Comparison of ENCODE assay signal across 14 cellular contexts in genomic region chr5:100270323-100270771, GRCh38.
A peak's percentile ranks its signal among the peaks of the same experiment; 100 is the strongest.
DNase-seq lines count a peak whose midpoint lies in the region; ATAC-seq, FAIRE-seq and TF ChIP-seq lines count a peak whose summit lies in the region.
"Had no signal": no experiment of that assay in that cellular context is flagged by ENCODE, and none has a peak within 500 bp of the region (broad histone marks: within the 10 kb centered on the region; RNA-seq: fewer than 3 reads in every experiment).

No MANE protein-coding gene starts in this region.

- FAIRE-seq in D721Med (lab: Jason Lieb, UNC) (peak; percentile 11), keratinocyte (lab: Jason Lieb, UNC) (no peak)

- H3K9ac ChIP-seq in keratinocyte (ENCODE audit: control insufficient read depth, extremely low read depth, insufficient read depth, low read length) = no peak overlapping the region

- H3K9me3 ChIP-seq in keratinocyte (ENCODE audit: control insufficient read depth, low read depth, low read length) = no peaks in the 10 kb centered on the region
- H3K9me3 ChIP-seq: gastrocnemius medialis, Peyer's patch, vagina had no signal

- no peaks in the 10 kb centered on the region for H3K9me3 Mint-ChIP-seq in osteocyte (ENCODE audit: unreplicated experiment)
- H3K9me3 Mint-ChIP-seq in stimulated activated memory B cell treated with anti-CD40 and anti-IgM and Interleukin-4, amounts not matched to agents 10 μg/mL and 1 μg/mL and 100 μg/mL, for 72 hours = no peaks in the 10 kb centered on the region
- H3K9me3 Mint-ChIP-seq: activated CD4-positive, alpha-beta T cell treated with anti-CD3 and anti-CD28 coated beads, Interleukin-2, amount 10 ng/mL, durations not matched to agents 7 days and 5 days; naive B cell had no signal

- H3K9me1 ChIP-seq in keratinocyte (ENCODE audit: control insufficient read depth, extremely low read depth, insufficient read depth, low read length) = no peaks in the 10 kb centered on the region

- peaks cover 4% of the 10 kb centered on the region for H3K4me1 Mint-ChIP-seq in osteocyte (ENCODE audit: unreplicated experiment)
- no peaks in the 10 kb centered on the region for H3K4me1 Mint-ChIP-seq in stimulated activated memory B cell treated with anti-CD40 and anti-IgM and Interleukin-4, amounts not matched to agents 10 μg/mL and 1 μg/mL and 100 μg/mL, for 72 hours
- H3K4me1 Mint-ChIP-seq: activated CD4-positive, alpha-beta T cell treated with anti-CD3 and anti-CD28 coated beads, Interleukin-2, amount 10 ng/mL, durations not matched to agents 7 days and 5 days; naive B cell had no signal

- H3K27ac Mint-ChIP-seq in osteocyte (ENCODE audit: unreplicated experiment) = no peak overlapping the region
- no peak overlapping the region for H3K27ac Mint-ChIP-seq in stimulated activated memory B cell treated with anti-CD40 and anti-IgM and Interleukin-4, amounts not matched to agents 10 μg/mL and 1 μg/mL and 100 μg/mL, for 72 hours
- H3K27ac Mint-ChIP-seq: activated CD4-positive, alpha-beta T cell treated with anti-CD3 and anti-CD28 coated beads, Interleukin-2, amount 10 ng/mL, durations not matched to agents 7 days and 5 days had no signal

- H3K27me3 Mint-ChIP-seq in osteocyte (ENCODE audit: unreplicated experiment) = no peaks in the 10 kb centered on the region
- no peaks in the 10 kb centered on the region for H3K27me3 Mint-ChIP-seq in stimulated activated memory B cell treated with anti-CD40 and anti-IgM and Interleukin-4, amounts not matched to agents 10 μg/mL and 1 μg/mL and 100 μg/mL, for 72 hours
- H3K27me3 Mint-ChIP-seq: activated CD4-positive, alpha-beta T cell treated with anti-CD3 and anti-CD28 coated beads, Interleukin-2, amount 10 ng/mL, durations not matched to agents 7 days and 5 days; naive B cell had no signal

- H3K4me3 ChIP-seq in keratinocyte (ENCODE audit: control insufficient read depth in 2 of 3, extremely low read depth in 1 of 3, insufficient read depth in 2 of 3, low read depth in 1 of 3, low read length in 3 of 3) = peak overlapping the region in 1 of 3 experiments; percentile 22
- H3K4me3 ChIP-seq: gastrocnemius medialis, Peyer's patch, vagina had no signal

- ATAC-seq in HG02763 (IDR thresholded peaks at IDR 0.05; ENCODE audit: unreplicated experiment) = peak; percentile 46
- ATAC-seq in stimulated activated memory B cell treated with anti-CD40 and anti-IgM and Interleukin-4, amounts not matched to agents 10 μg/mL and 1 μg/mL and 100 μg/mL, for 72 hours = no peak
- ATAC-seq: gastrocnemius medialis had no signal

- H3K79me2 ChIP-seq in keratinocyte (ENCODE audit: control insufficient read depth, insufficient read depth, low read length) = no peaks in the 10 kb centered on the region

- DNase-seq in D721Med (ENCODE audit: insufficient read length, low spot score) (no peak), OCI-M1 (lab: John Stamatoyannopoulos, UW) (peak; percentile 16), keratinocyte (ENCODE audit: low read depth, low spot score) (no peak), HEK293T (ENCODE audit: extremely low spot score) (no peak), osteocyte (ENCODE audit: extremely low spot score, unreplicated experiment) (no peak)
- DNase-seq in NK-92 treated with Interleukin-12 subunit alpha and Interleukin-12 subunit beta, amount 100 ng/mL, for 24 hours (lab: John Stamatoyannopoulos, UW) = no peak
- DNase-seq: activated CD4-positive, alpha-beta T cell treated with anti-CD3 and anti-CD28 coated beads, Interleukin-2, amount 10 ng/mL, durations not matched to agents 7 days and 5 days; amygdala; gastrocnemius medialis; naive B cell; Peyer's patch had no signal

- POLR2A ChIA-PET in HEK293T (lab: Yijun Ruan, JAX) = no interaction called here

- CTCF ChIA-PET in HEK293T (lab: Yijun Ruan, JAX) = no interaction called here

- no peak overlapping the region for H3K27ac ChIP-seq in keratinocyte (ENCODE audit: control insufficient read depth, insufficient read depth, low read length)
- H3K27ac ChIP-seq: gastrocnemius medialis, Peyer's patch, vagina had no signal

- H3K4me3 Mint-ChIP-seq in osteocyte (ENCODE audit: unreplicated experiment) = no peak overlapping the region
- H3K4me3 Mint-ChIP-seq in stimulated activated memory B cell treated with anti-CD40 and anti-IgM and Interleukin-4, amounts not matched to agents 10 μg/mL and 1 μg/mL and 100 μg/mL, for 72 hours = no peak overlapping the region
- H3K4me3 Mint-ChIP-seq: activated CD4-positive, alpha-beta T cell treated with anti-CD3 and anti-CD28 coated beads, Interleukin-2, amount 10 ng/mL, durations not matched to agents 7 days and 5 days; naive B cell had no signal

- TF ChIP-seq CTCF in D721Med (IDR thresholded peaks at IDR 0.05; ENCODE audit: insufficient read depth, missing control alignments) (no peak), keratinocyte (optimal IDR thresholded peaks at IDR 0.05 in 1 of 3, IDR thresholded peaks at IDR 0.05 in 1 of 3, conservative IDR thresholded peaks at IDR 0.05 in 1 of 3; ENCODE audit: extremely low read depth in 1 of 3, insufficient read depth in 2 of 3, low read length in 3 of 3) (no peak), osteocyte (IDR thresholded peaks at IDR 0.05) (no peak)

- no peaks in the 10 kb centered on the region for H4K20me1 ChIP-seq in keratinocyte (ENCODE audit: control insufficient read depth, extremely low read depth, insufficient read depth, low read length)

- dilution Hi-C loops in keratinocyte (cut with MboI; ENCODE audit: extremely low pct_ligation_motif_present, low sequenced_read_pairs) = no loop called here

- no peaks in the 10 kb centered on the region for H3K27me3 ChIP-seq in keratinocyte (ENCODE audit: control insufficient read depth, extremely low read depth, insufficient read depth, low read length)
- H3K27me3 ChIP-seq: gastrocnemius medialis, Peyer's patch, vagina had no signal

- no peaks in the 10 kb centered on the region for H3K36me3 ChIP-seq in keratinocyte (ENCODE audit: control insufficient read depth in 2 of 2, extremely low read depth in 1 of 2, insufficient read depth in 2 of 2, low read length in 2 of 2)
- H3K36me3 ChIP-seq: gastrocnemius medialis, Peyer's patch, vagina had no signal

- peak overlapping the region; percentile 62 for H2AFZ ChIP-seq in keratinocyte (ENCODE audit: control insufficient read depth, low read length)

- peak overlapping the region; percentile 67 for H3K4me2 ChIP-seq in keratinocyte (ENCODE audit: control insufficient read depth, extremely low read depth, insufficient read depth, low read depth, low read length)

- H3K36me3 Mint-ChIP-seq in osteocyte (ENCODE audit: unreplicated experiment) = no peaks in the 10 kb centered on the region
- no peaks in the 10 kb centered on the region for H3K36me3 Mint-ChIP-seq in stimulated activated memory B cell treated with anti-CD40 and anti-IgM and Interleukin-4, amounts not matched to agents 10 μg/mL and 1 μg/mL and 100 μg/mL, for 72 hours
- H3K36me3 Mint-ChIP-seq: naive B cell had no signal

- H3K4me1 ChIP-seq in keratinocyte (ENCODE audit: control insufficient read depth, extremely low read depth, insufficient read depth, low read length) = peaks cover 3% of the 10 kb centered on the region
- H3K4me1 ChIP-seq: gastrocnemius medialis, Peyer's patch, vagina had no signal

TF ChIP-seq in HEK293T, 16 proteins besides CTCF, POLR2A, EP300 and RAD21:
- no peak for TF ChIP-seq CTBP1 (IDR thresholded peaks at IDR 0.05; ENCODE audit: borderline replicate concordance)
- TF ChIP-seq, protein P1, sequence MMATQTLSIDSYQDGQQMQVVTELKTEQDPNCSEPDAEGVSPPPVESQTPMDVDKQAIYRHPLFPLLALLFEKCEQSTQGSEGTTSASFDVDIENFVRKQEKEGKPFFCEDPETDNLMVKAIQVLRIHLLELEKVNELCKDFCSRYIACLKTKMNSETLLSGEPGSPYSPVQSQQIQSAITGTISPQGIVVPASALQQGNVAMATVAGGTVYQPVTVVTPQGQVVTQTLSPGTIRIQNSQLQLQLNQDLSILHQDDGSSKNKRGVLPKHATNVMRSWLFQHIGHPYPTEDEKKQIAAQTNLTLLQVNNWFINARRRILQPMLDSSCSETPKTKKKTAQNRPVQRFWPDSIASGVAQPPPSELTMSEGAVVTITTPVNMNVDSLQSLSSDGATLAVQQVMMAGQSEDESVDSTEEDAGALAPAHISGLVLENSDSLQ (IDR thresholded peaks at IDR 0.05) = no peak
